Comparison of ENCODE assay signal across 22 cellular contexts in the genomic region with DNA sequence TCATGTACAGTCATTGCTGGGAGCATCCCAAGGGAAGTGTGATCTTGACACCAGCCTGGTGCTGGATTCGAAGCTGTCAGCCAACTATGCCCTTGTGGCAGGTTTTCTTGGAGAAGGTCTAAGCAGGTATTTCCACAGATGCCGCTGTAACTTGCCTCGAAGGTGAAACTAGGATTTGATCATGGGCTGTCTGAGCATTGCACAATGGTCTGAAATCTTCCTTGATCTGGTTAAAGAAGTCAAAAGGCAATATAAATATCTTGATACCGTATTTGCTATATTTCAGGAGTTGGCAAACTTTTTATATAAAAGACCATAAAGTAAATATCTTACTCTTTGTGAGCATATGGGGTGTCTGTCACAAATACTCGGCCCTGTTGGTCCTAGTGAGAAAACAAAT.
"Had no signal": no experiment of that assay in that cellular context is flagged by ENCODE, and none has a peak within 500 bp of the region (broad histone marks: within the 10 kb centered on the region; RNA-seq: fewer than 3 reads in every experiment).

No MANE protein-coding gene starts in this region.

- H3K9me3 ChIP-seq: esophagus muscularis mucosa, gastrocnemius medialis, heart right ventricle, left lung, lower lobe of right lung had no signal

- ATAC-seq: foreskin keratinocyte, gastrocnemius medialis, heart right ventricle, left cardiac atrium, left lung, left ventricle myocardium superior, lower lobe of right lung had no signal

- DNase-seq: dermis blood vessel endothelial cell; dorsolateral prefrontal cortex; effector CD4-positive, alpha-beta T cell; effector memory CD4-positive, alpha-beta T cell; foreskin keratinocyte; gastrocnemius medialis; glutamatergic neuron; head of caudate nucleus; heart right ventricle; hippocampal formation; left cardiac atrium; left lung; left ventricle myocardium superior; lower lobe of right lung; mesendoderm; midbrain had no signal

- H3K4me1 ChIP-seq: esophagus muscularis mucosa, foreskin keratinocyte, heart right ventricle, left lung, lower lobe of right lung had no signal

- H3K27me3 ChIP-seq: dorsolateral prefrontal cortex, esophagus muscularis mucosa, gastrocnemius medialis, heart right ventricle, left lung had no signal

- H3K27ac ChIP-seq: coronary artery, dorsolateral prefrontal cortex, esophagus muscularis mucosa, foreskin keratinocyte, gastrocnemius medialis, heart right ventricle, left lung, lower lobe of right lung had no signal

- FAIRE-seq: colon, endothelial cell of umbilical vein, islet of Langerhans, keratinocyte had no signal

- H3K36me3 ChIP-seq: esophagus muscularis mucosa, gastrocnemius medialis, heart right ventricle, left lung, lower lobe of right lung had no signal

- H3K4me3 ChIP-seq: coronary artery, dorsolateral prefrontal cortex, esophagus muscularis mucosa, gastrocnemius medialis, heart right ventricle, left lung, lower lobe of right lung had no signal
